In the genomic region with DNA sequence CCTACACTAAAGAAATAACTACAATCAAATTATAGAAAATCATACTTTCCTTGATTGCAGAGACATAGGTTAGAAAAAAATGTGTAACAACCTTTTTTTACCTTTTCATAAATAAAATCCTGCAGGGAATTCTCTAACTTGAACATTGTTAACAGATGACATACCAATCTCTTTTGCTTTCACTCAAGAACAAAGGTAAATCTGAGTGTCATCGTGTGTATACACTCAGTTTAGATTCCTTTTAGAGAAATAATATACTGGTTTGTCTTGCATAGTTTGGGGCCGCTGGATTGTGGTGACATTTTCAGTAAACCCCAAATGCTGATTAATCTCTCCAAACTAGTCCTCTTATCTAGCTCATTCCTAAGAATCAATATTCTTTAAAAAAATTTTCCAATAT, we compare ENCODE assay signal across 15 cellular contexts.
"Had no signal": no experiment of that assay in that cellular context is flagged by ENCODE, and none has a peak within 500 bp of the region (broad histone marks: within the 10 kb centered on the region; RNA-seq: fewer than 3 reads in every experiment).

No MANE protein-coding gene starts in this region.

- H3K4me1 Mint-ChIP-seq: natural killer cell, neural crest cell had no signal

- H3K9me3 ChIP-seq: esophagus squamous epithelium, right atrium auricular region, sigmoid colon, stomach, thoracic aorta had no signal

- H3K27me3 ChIP-seq: esophagus squamous epithelium, right atrium auricular region, sigmoid colon, stomach had no signal

- DNase-seq: effector memory CD8-positive, alpha-beta T cell; esophagus squamous epithelium; foreskin fibroblast; kidney glomerular epithelial cell; natural killer cell; sigmoid colon; stimulated activated CD4-positive, alpha-beta T cell treated with anti-CD3 and anti-CD28 coated beads, Interleukin-12 subunit alpha, Interleukin-12 subunit beta, amount 100 ng/mL, for 4 hours; stimulated activated naive CD4-positive, alpha-beta T cell; stomach; substantia nigra had no signal

- H3K4me1 ChIP-seq: right atrium auricular region, sigmoid colon had no signal

- H3K27ac Mint-ChIP-seq: dendritic cell treated with granulocyte-macrophage colony-stimulating factor and Interleukin-4, amounts not matched to agents 40 ng/mL and 50 ng/mL, for 4 days; effector memory CD8-positive, alpha-beta T cell; natural killer cell had no signal

- H3K9me3 Mint-ChIP-seq: dendritic cell treated with granulocyte-macrophage colony-stimulating factor and Interleukin-4, amounts not matched to agents 40 ng/mL and 50 ng/mL, for 4 days; effector memory CD8-positive, alpha-beta T cell; natural killer cell; neural crest cell had no signal

- ATAC-seq: effector memory CD8-positive, alpha-beta T cell; natural killer cell had no signal

- H3K36me3 ChIP-seq: esophagus squamous epithelium, right atrium auricular region, sigmoid colon, stomach, thoracic aorta had no signal

- H3K4me3 Mint-ChIP-seq: dendritic cell treated with granulocyte-macrophage colony-stimulating factor and Interleukin-4, amounts not matched to agents 40 ng/mL and 50 ng/mL, for 4 days; effector memory CD8-positive, alpha-beta T cell; natural killer cell; neural crest cell had no signal

- H3K27me3 Mint-ChIP-seq: dendritic cell treated with granulocyte-macrophage colony-stimulating factor and Interleukin-4, amounts not matched to agents 40 ng/mL and 50 ng/mL, for 4 days had no signal

- H3K4me3 ChIP-seq: esophagus squamous epithelium, right atrium auricular region, sigmoid colon, skin epidermis, stomach, thoracic aorta had no signal

- H3K36me3 Mint-ChIP-seq: natural killer cell had no signal

- H3K27ac ChIP-seq: esophagus squamous epithelium, right atrium auricular region, sigmoid colon, skin epidermis, stomach, thoracic aorta had no signal
